Comparison of ENCODE assay signal across 2 cellular contexts in the genomic region with DNA sequence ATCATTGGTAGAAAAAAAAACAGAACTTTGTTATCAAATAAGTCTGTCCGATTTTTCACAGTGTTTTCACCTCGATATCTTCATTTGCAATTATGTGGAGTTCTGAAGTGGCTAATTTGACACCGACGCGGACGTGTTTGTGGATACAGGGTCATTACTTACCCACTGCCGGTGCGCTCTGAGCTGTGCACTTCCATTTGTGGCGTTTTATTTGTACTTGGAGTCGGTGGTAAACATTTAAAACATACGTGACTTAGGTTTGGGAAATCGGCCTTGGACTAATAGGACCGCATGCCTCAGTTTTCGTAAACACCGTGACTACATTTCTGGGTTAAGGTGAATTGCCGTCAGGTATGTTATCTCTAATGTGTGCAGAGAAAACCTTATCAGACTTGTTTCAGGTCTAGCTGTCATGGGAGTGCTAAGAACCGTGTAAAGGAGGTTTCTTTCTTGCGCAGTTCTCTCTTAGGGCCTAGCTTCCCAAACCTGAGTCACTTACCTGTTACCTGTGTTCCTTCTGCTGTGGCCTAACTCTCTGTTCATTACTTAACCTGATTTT.
TF ChIP-seq lines count a peak whose summit lies in the region.

No MANE protein-coding gene starts in this region.

TF ChIP-seq in IMR-90, 13 proteins besides CTCF, POLR2A, EP300 and RAD21:
- TF ChIP-seq MXI1 (IDR thresholded peaks at IDR 0.05; ENCODE audit: borderline replicate concordance, low read depth, low read length) = no peak
- TF ChIP-seq, protein P1, sequence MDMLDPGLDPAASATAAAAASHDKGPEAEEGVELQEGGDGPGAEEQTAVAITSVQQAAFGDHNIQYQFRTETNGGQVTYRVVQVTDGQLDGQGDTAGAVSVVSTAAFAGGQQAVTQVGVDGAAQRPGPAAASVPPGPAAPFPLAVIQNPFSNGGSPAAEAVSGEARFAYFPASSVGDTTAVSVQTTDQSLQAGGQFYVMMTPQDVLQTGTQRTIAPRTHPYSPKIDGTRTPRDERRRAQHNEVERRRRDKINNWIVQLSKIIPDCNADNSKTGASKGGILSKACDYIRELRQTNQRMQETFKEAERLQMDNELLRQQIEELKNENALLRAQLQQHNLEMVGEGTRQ (IDR thresholded peaks at IDR 0.05; ENCODE audit: low read depth, low read length) = no peak
- no peak for TF ChIP-seq ELK1 (IDR thresholded peaks at IDR 0.05; ENCODE audit: borderline replicate concordance, low read depth, low read length)
- no peak for TF ChIP-seq MAZ (IDR thresholded peaks at IDR 0.05; ENCODE audit: borderline replicate concordance, low read depth, low read length)
- no peak for TF ChIP-seq MAFK (IDR thresholded peaks at IDR 0.05; ENCODE audit: low read depth, low read length)
- TF ChIP-seq SMC3 (IDR thresholded peaks at IDR 0.05; ENCODE audit: low read depth, low read length) = no peak
- TF ChIP-seq CEBPB (IDR thresholded peaks at IDR 0.05; ENCODE audit: low read depth, low read length) = no peak
- TF ChIP-seq RFX5 (IDR thresholded peaks at IDR 0.05; ENCODE audit: low read depth, low read length) = no peak
- TF ChIP-seq NFE2L2 (IDR thresholded peaks at IDR 0.05; ENCODE audit: low read depth, low read length) = no peak
- no peak for TF ChIP-seq RCOR1 (IDR thresholded peaks at IDR 0.05; ENCODE audit: insufficient replicate concordance, low read length)
- TF ChIP-seq BHLHE40 (IDR thresholded peaks at IDR 0.05; ENCODE audit: low read depth, low read length) = no peak
- TF ChIP-seq FOS (IDR thresholded peaks at IDR 0.05; ENCODE audit: low read depth, low read length) = no peak
- no peak for TF ChIP-seq CHD1 (IDR thresholded peaks at IDR 0.05; ENCODE audit: low read depth, low read length)

TF ChIP-seq in H1, 55 proteins besides CTCF, POLR2A, EP300 and RAD21:
- TF ChIP-seq BACH1 (IDR thresholded peaks at IDR 0.05; ENCODE audit: low read length) (no peak), SP4 (IDR thresholded peaks at IDR 0.05; ENCODE audit: low read length) (no peak), TCF12 (IDR thresholded peaks at IDR 0.05; ENCODE audit: low read depth, low read length) (no peak), SIX5 (IDR thresholded peaks at IDR 0.05; ENCODE audit: low read depth, low read length) (no peak)
- TF ChIP-seq, protein P1 (IDR thresholded peaks at IDR 0.05; ENCODE audit: low read length) = no peak
